20 cellular contexts compared by ENCODE assay signal in the genomic region with DNA sequence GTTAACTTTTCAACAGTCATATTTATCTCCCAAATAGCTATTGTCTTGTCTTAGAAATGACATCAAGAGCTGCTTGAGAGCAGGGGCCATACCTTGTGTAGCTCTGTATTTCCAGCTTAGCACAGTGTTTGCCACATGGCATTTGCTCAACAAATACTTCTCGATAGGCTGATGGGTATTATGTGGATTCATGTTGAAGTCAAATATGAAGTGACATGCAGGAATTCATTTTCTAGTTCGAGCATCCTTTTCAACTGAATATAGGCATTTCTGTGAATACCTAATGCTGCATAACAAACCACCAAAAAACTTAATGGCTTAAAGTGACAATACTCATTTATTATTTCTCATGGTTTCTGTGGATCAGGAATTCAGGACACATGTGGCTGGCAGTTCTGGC.
DNase-seq lines count a peak whose midpoint lies in the region; ATAC-seq and TF ChIP-seq lines count a peak whose summit lies in the region.
"Had no signal": no experiment of that assay in that cellular context is flagged by ENCODE, and none has a peak within 500 bp of the region (broad histone marks: within the 10 kb centered on the region; RNA-seq: fewer than 3 reads in every experiment).

No MANE protein-coding gene starts in this region.

- peak overlapping the region; percentile 37 for H2BK12ac ChIP-seq in trophoblast cell (ENCODE audit: low read length)

- H3K27ac ChIP-seq in IMR-90 (ENCODE audit: insufficient read depth, low read length) (no peak overlapping the region), trophoblast cell (ENCODE audit: low read depth, low read length) (no peak overlapping the region), subcutaneous abdominal adipose tissue (ENCODE audit: low read depth, low read length) (peak overlapping the region; percentile 43), GM23338 (ENCODE audit: low read depth) (no peak overlapping the region)
- H3K27ac ChIP-seq: BLaER1, C4-2B, GM23248 had no signal

- no peak overlapping the region for H2AFZ ChIP-seq in IMR-90 (replicated peaks; ENCODE audit: low read length, poor library complexity)
- H2AFZ ChIP-seq in trophoblast cell (ENCODE audit: insufficient read depth, low read length, poor library complexity) = no peak overlapping the region
- H2AFZ ChIP-seq in GM23338 = no peak overlapping the region
- H2AFZ ChIP-seq: GM23248 had no signal

- no peak for TF ChIP-seq RAD21 in IMR-90 (IDR thresholded peaks at IDR 0.05; ENCODE audit: low read length)

- H4K8ac ChIP-seq in IMR-90 (ENCODE audit: low read depth in 2 of 2, low read length in 2 of 2) (no peak overlapping the region), trophoblast cell (ENCODE audit: low read depth, low read length) (no peak overlapping the region)

- H4K12ac ChIP-seq in trophoblast cell (ENCODE audit: low read depth, low read length) = no peak overlapping the region

- no peak overlapping the region for H4K5ac ChIP-seq in IMR-90 (ENCODE audit: low read depth, low read length)

- no peak for TF ChIP-seq POLR2A in IMR-90 (IDR thresholded peaks at IDR 0.05; ENCODE audit: low read depth, low read length)

- no peak overlapping the region for H3K27ac Mint-ChIP-seq in GM23338
- H3K27ac Mint-ChIP-seq: B cell; CD4-positive, CD25-positive, alpha-beta regulatory T cell; CD8-positive, alpha-beta T cell; HFFc6 had no signal

- H3K9me2 ChIP-seq in GM23338 (ENCODE audit: insufficient read depth) = peaks cover 6% of the 10 kb centered on the region; the same call in 1 of the 2 replicates

- peaks cover 22% of the 10 kb centered on the region for H3K4me1 Mint-ChIP-seq in GM23338
- H3K4me1 Mint-ChIP-seq: CD4-positive, CD25-positive, alpha-beta regulatory T cell had no signal

- H3K79me2 ChIP-seq in trophoblast cell (ENCODE audit: control insufficient read depth, insufficient read depth, low read length, poor library complexity) (peaks cover 2% of the 10 kb centered on the region), GM23338 (replicated peaks; ENCODE audit: insufficient read depth) (no peaks in the 10 kb centered on the region)

- dilution Hi-C loops in IMR-90 (cut with HindIII; ENCODE audit: low sequenced_read_pairs, unreplicated experiment) = no loop called here

- H3K79me1 ChIP-seq in IMR-90 (ENCODE audit: low read depth in 1 of 2, low read length in 2 of 2) (no peaks in the 10 kb centered on the region), trophoblast cell (ENCODE audit: low read length) (peaks cover 29% of the 10 kb centered on the region)

- no peaks in the 10 kb centered on the region for H3K36me3 Mint-ChIP-seq in GM23338 (ENCODE audit: low read depth)
- H3K36me3 Mint-ChIP-seq: CD4-positive, CD25-positive, alpha-beta regulatory T cell; CD8-positive, alpha-beta T cell had no signal

- H3K4me2 ChIP-seq in IMR-90 (ENCODE audit: low read depth, low read length) = no peak overlapping the region
- H3K4me2 ChIP-seq in trophoblast cell (ENCODE audit: low read length) = no peak overlapping the region
- no peak overlapping the region for H3K4me2 ChIP-seq in GM23338
- H3K4me2 ChIP-seq: BLaER1 had no signal

- TF ChIP-seq CTCF in IMR-90 (conservative IDR thresholded peaks at IDR 0.05; ENCODE audit: low read depth, low read length) = no peak
- TF ChIP-seq CTCF in GM23338 (conservative IDR thresholded peaks at IDR 0.05; ENCODE audit: low read depth in 2 of 2) = no peak

- H2BK15ac ChIP-seq in IMR-90 (ENCODE audit: low read depth, low read length) = no peak overlapping the region; the same call in 2 of the 3 replicates

- H3K9me3 ChIP-seq in IMR-90 (ENCODE audit: control insufficient read depth, insufficient read depth, low read length) (no peaks in the 10 kb centered on the region), trophoblast cell (ENCODE audit: insufficient read depth, low read depth, low read length) (no peaks in the 10 kb centered on the region), subcutaneous abdominal adipose tissue (ENCODE audit: control insufficient read depth in 5 of 5, low read length in 5 of 5) (no peaks in the 10 kb centered on the region)
- H3K9me3 ChIP-seq: BLaER1, Caco-2, HAP-1 had no signal

- H2AK5ac ChIP-seq in IMR-90 (ENCODE audit: low read depth, low read length) (peak overlapping the region; percentile 14; the same call in 1 of the 2 replicates), trophoblast cell (ENCODE audit: low read length) (no peak overlapping the region)

- no peaks in the 10 kb centered on the region for H3F3A ChIP-seq in GM23338 (replicated peaks; ENCODE audit: low read depth)

- no peaks in the 10 kb centered on the region; the same call in 2 of the 3 replicates for H3K9me3 Mint-ChIP-seq in GM23338
- H3K9me3 Mint-ChIP-seq: CD8-positive, alpha-beta T cell; HFFc6 had no signal

- peaks cover 7% of the 10 kb centered on the region for H3K27me3 Mint-ChIP-seq in GM23338 (ENCODE audit: insufficient read depth, low read depth, poor library complexity)
- H3K27me3 Mint-ChIP-seq: B cell; CD4-positive, CD25-positive, alpha-beta regulatory T cell had no signal

- H3K9me1 ChIP-seq in IMR-90 (ENCODE audit: insufficient read depth, low read length) = peaks cover 22% of the 10 kb centered on the region

- intact Hi-C loops in IMR-90 (cut with micrococcal nuclease) = no loop called here

- H3K14ac ChIP-seq in IMR-90 (replicated peaks; ENCODE audit: low read depth, low read length) (no peak overlapping the region), trophoblast cell (ENCODE audit: low read length) (peak overlapping the region; percentile 1)

- H3K4me3 Mint-ChIP-seq in GM23338 = no peak overlapping the region
- H3K4me3 Mint-ChIP-seq: B cell; CD4-positive, CD25-positive, alpha-beta regulatory T cell; CD8-positive, alpha-beta T cell; HFFc6 had no signal

- H3K23ac ChIP-seq in IMR-90 (ENCODE audit: low read depth, low read length) = no peak overlapping the region
- no peak overlapping the region for H3K23ac ChIP-seq in trophoblast cell (ENCODE audit: low read length)

- BruUV-seq in IMR-90 (replicated peaks; lab: Mats Ljungman, UMichigan) = no TSS peak

- H4K91ac ChIP-seq in IMR-90 (ENCODE audit: insufficient read depth, low read depth, low read length) (no peak overlapping the region), trophoblast cell (ENCODE audit: low read depth, low read length) (no peak overlapping the region)

- H2AK9ac ChIP-seq in IMR-90 (replicated peaks; ENCODE audit: low read depth, low read length, poor library complexity) = no peak overlapping the region

- in situ Hi-C loops in IMR-90 (cut with MboI; ENCODE audit: low sequenced_read_pairs) = no loop called here

- H2BK120ac ChIP-seq in IMR-90 (ENCODE audit: low read depth, low read length) (0 out of 2 replicates have a peak overlapping the region, but pooled peaks have one; percentile 39), trophoblast cell (ENCODE audit: insufficient read depth, low read length, poor library complexity) (peak overlapping the region; percentile 39)

- H3K56ac ChIP-seq in IMR-90 (ENCODE audit: extremely low read depth, insufficient read depth, low read length) = no peak overlapping the region

- H3K18ac ChIP-seq in IMR-90 (ENCODE audit: low read depth, low read length) (no peak overlapping the region), trophoblast cell (ENCODE audit: low read length) (no peak overlapping the region)

- H2BK20ac ChIP-seq in IMR-90 (ENCODE audit: low read depth, low read length) = peak overlapping the region; percentile 11; the same call in 1 of the 2 replicates

- no peaks in the 10 kb centered on the region for H3K27me3 ChIP-seq in IMR-90 (ENCODE audit: control insufficient read depth, insufficient read depth, low read length)
- no peaks in the 10 kb centered on the region for H3K27me3 ChIP-seq in trophoblast cell (ENCODE audit: insufficient read depth, low read length)
- no peaks in the 10 kb centered on the region for H3K27me3 ChIP-seq in subcutaneous abdominal adipose tissue (ENCODE audit: control insufficient read depth in 5 of 5, insufficient read depth in 4 of 5, low read length in 5 of 5)
- no peaks in the 10 kb centered on the region for H3K27me3 ChIP-seq in GM23338 (ENCODE audit: insufficient read depth)
- H3K27me3 ChIP-seq: BLaER1 had no signal

- H3K4me1 ChIP-seq in IMR-90 (ENCODE audit: control insufficient read depth, insufficient read depth, low read length) (peaks cover 28% of the 10 kb centered on the region), trophoblast cell (ENCODE audit: control insufficient read depth in 1 of 2, insufficient read depth in 2 of 2, low read length in 2 of 2) (peaks cover 30 to 33% of the 10 kb centered on the region in 2 experiments), subcutaneous abdominal adipose tissue (ENCODE audit: control insufficient read depth in 5 of 5, insufficient read depth in 5 of 5, low read length in 5 of 5) (peaks cover 3 to 50% (median 42%) of the 10 kb centered on the region in 5 donors), GM23338 (ENCODE audit: insufficient read depth) (peaks cover 9% of the 10 kb centered on the region; the same call in 1 of the 2 replicates)
- H3K4me1 ChIP-seq: BLaER1, Caco-2, HAP-1 had no signal

- DNase-seq in IMR-90 = no peak
- DNase-seq in trophoblast cell = no peak
- no peak for DNase-seq in GM23338 (ENCODE audit: low spot score)
- DNase-seq in MV-4-11 (lab: John Stamatoyannopoulos, UW) = no peak
- DNase-seq: Caco-2; CD4-positive, CD25-positive, alpha-beta regulatory T cell; CD8-positive, alpha-beta T cell; DMS153; DMS79; GF-D8; GM23248; HFFc6 had no signal

- CTCF ChIA-PET in IMR-90 (lab: Yijun Ruan, JAX) = interaction anchor here (0.9 kb wide), 1 partner anchor 311 kb away, joined by 3 read pairs; no protein-coding TSS in a partner anchor

- H2BK5ac ChIP-seq in IMR-90 (ENCODE audit: low read depth, low read length, poor library complexity, severe bottlenecking) (no peak overlapping the region), trophoblast cell (ENCODE audit: low read depth, low read length, poor library complexity) (no peak overlapping the region)

- H3K4ac ChIP-seq in IMR-90 (ENCODE audit: low read depth, low read length) (no peak overlapping the region), trophoblast cell (ENCODE audit: low read depth, low read length) (no peak overlapping the region)

- H3K4me3 ChIP-seq in IMR-90 (ENCODE audit: insufficient read depth, low read depth, low read length) (no peak overlapping the region), trophoblast cell (ENCODE audit: low read depth, low read length) (no peak overlapping the region), subcutaneous abdominal adipose tissue (ENCODE audit: low read depth in 1 of 5, low read length in 5 of 5) (no peak overlapping the region), GM23338 (no peak overlapping the region)
- H3K4me3 ChIP-seq: BLaER1, GM23248, HAP-1 had no signal

- POLR2A ChIA-PET in IMR-90 (lab: Charles Lee; ENCODE audit: unreplicated experiment) = no interaction called here

- H3K36me3 ChIP-seq in IMR-90 (ENCODE audit: control insufficient read depth, insufficient read depth, low read length) (no peaks in the 10 kb centered on the region), trophoblast cell (ENCODE audit: control insufficient read depth in 1 of 2, insufficient read depth in 2 of 2, low read length in 2 of 2) (no peaks in the 10 kb centered on the region), subcutaneous abdominal adipose tissue (ENCODE audit: control insufficient read depth in 5 of 5, insufficient read depth in 5 of 5, low read length in 5 of 5) (no peaks in the 10 kb centered on the region), GM23338 (ENCODE audit: insufficient read depth) (no peaks in the 10 kb centered on the region)
- H3K36me3 ChIP-seq: BLaER1, HAP-1 had no signal

- no peak overlapping the region for H3K9ac ChIP-seq in IMR-90 (ENCODE audit: low read depth, low read length)
- no peak overlapping the region for H3K9ac ChIP-seq in trophoblast cell (ENCODE audit: low read length)
- no peak overlapping the region for H3K9ac ChIP-seq in subcutaneous abdominal adipose tissue (ENCODE audit: low read length in 5 of 5)
- H3K9ac ChIP-seq: BLaER1, GM23248 had no signal

- WGBS in IMR-90 (ENCODE audit: extremely low coverage in 2 of 2, insufficient read length in 1 of 2), 2 experiments = no CpG with 5 or more reads among the region's 2 CpGs
- no CpG with 5 or more reads among the region's 2 CpGs for WGBS in trophoblast cell (ENCODE audit: extremely low coverage, insufficient coverage, insufficient read length)

- H4K20me1 ChIP-seq in IMR-90 (ENCODE audit: insufficient read depth, low read length) = no peaks in the 10 kb centered on the region
- no peaks in the 10 kb centered on the region for H4K20me1 ChIP-seq in GM23338 (replicated peaks; ENCODE audit: insufficient read depth)
- H4K20me1 ChIP-seq: BLaER1 had no signal

- ATAC-seq in IMR-90 (ENCODE audit: low read depth) = no peak
- peak; percentile 43 for ATAC-seq in SK-N-SH treated with all-trans-retinoic acid at 6 μM for 48 hours
- ATAC-seq in GM23338 = no peak
- ATAC-seq in GM21367 (IDR thresholded peaks at IDR 0.05; ENCODE audit: unreplicated experiment) = no peak
- ATAC-seq in HG02642 (IDR thresholded peaks at IDR 0.05; ENCODE audit: poor library complexity, unreplicated experiment) = no peak
- ATAC-seq: CD8-positive, alpha-beta T cell had no signal
